In genomic region chr19:48596679-48597465, GRCh38 we compare ENCODE assay signal across 9 cellular contexts. TPM values are rescaled to one million over a fixed set of nuclear protein-coding genes. Genes with fewer than 3 reads are reported as not detected.
DNase-seq lines count a peak whose midpoint lies in the region; ATAC-seq lines count a peak whose summit lies in the region.
"Had no signal": no experiment of that assay in that cellular context is flagged by ENCODE, and none has a peak within 500 bp of the region (broad histone marks: within the 10 kb centered on the region; RNA-seq: fewer than 3 reads in every experiment).

No MANE protein-coding gene starts in this region.

- peak; percentile 50 for DNase-seq in activated T-cell treated with anti-CD3 and anti-CD28 coated beads, Interleukin-2, amount 50 U/mL, for 1 hour
- DNase-seq in activated T-cell treated with anti-CD3 and anti-CD28 coated beads for 4 hours (no peak), NCI-H187 (lab: John Stamatoyannopoulos, UW) (no peak)
- peak; percentile 36 for DNase-seq in T-helper 2 cell treated with Interferon-gamma antibody and Interleukin-4, amounts not matched to agents 5 μg/mL and 100 μg/mL, for 36 hours (ENCODE audit: low spot score)
- DNase-seq in activated naive CD8-positive, alpha-beta T cell treated with anti-CD3 and anti-CD28 coated beads for 36 hours: no peak
- no peak for DNase-seq in stimulated activated naive B cell treated with anti-CD40 and anti-IgM and Interleukin-4, amounts not matched to agents 10 μg/mL and 1 μg/mL and 100 μg/mL, for 72 hours
- DNase-seq: NCI-H1092 had no signal

- H3K27ac Mint-ChIP-seq in T-helper 2 cell treated with Interferon-gamma antibody and Interleukin-4, amounts not matched to agents 5 μg/mL and 100 μg/mL, for 36 hours: peak overlapping the region; percentile 77
- peak overlapping the region; percentile 65 for H3K27ac Mint-ChIP-seq in activated naive CD8-positive, alpha-beta T cell treated with anti-CD3 and anti-CD28 coated beads for 36 hours
- no peak overlapping the region for H3K27ac Mint-ChIP-seq in stimulated activated naive B cell treated with anti-CD40 and anti-IgM and Interleukin-4, amounts not matched to agents 10 μg/mL and 1 μg/mL and 100 μg/mL, for 72 hours

- no peaks in the 10 kb centered on the region for H3K9me3 Mint-ChIP-seq in T-helper 2 cell treated with Interferon-gamma antibody and Interleukin-4, amounts not matched to agents 5 μg/mL and 100 μg/mL, for 36 hours
- H3K9me3 Mint-ChIP-seq in activated naive CD8-positive, alpha-beta T cell treated with anti-CD3 and anti-CD28 coated beads for 36 hours: no peaks in the 10 kb centered on the region
- H3K9me3 Mint-ChIP-seq in stimulated activated naive B cell treated with anti-CD40 and anti-IgM and Interleukin-4, amounts not matched to agents 10 μg/mL and 1 μg/mL and 100 μg/mL, for 72 hours: no peaks in the 10 kb centered on the region

- ATAC-seq in stimulated activated naive B cell treated with anti-CD40 and anti-IgM and Interleukin-4, amounts not matched to agents 10 μg/mL and 1 μg/mL and 100 μg/mL, for 72 hours (replicated peaks): peak; percentile 33 to 73
- ATAC-seq in GM21423 (IDR thresholded peaks at IDR 0.05; ENCODE audit: unreplicated experiment) (no peak), HG03159 (IDR thresholded peaks at IDR 0.05; ENCODE audit: unreplicated experiment) (no peak)

- no peaks in the 10 kb centered on the region for H3K27me3 Mint-ChIP-seq in T-helper 2 cell treated with Interferon-gamma antibody and Interleukin-4, amounts not matched to agents 5 μg/mL and 100 μg/mL, for 36 hours (ENCODE audit: low read depth)
- no peaks in the 10 kb centered on the region for H3K27me3 Mint-ChIP-seq in activated naive CD8-positive, alpha-beta T cell treated with anti-CD3 and anti-CD28 coated beads for 36 hours
- peaks cover 5 to 19% of the 10 kb centered on the region in 2 donors for H3K27me3 Mint-ChIP-seq in stimulated activated naive B cell treated with anti-CD40 and anti-IgM and Interleukin-4, amounts not matched to agents 10 μg/mL and 1 μg/mL and 100 μg/mL, for 72 hours

- peaks cover 4% of the 10 kb centered on the region for H3K4me1 Mint-ChIP-seq in T-helper 2 cell treated with Interferon-gamma antibody and Interleukin-4, amounts not matched to agents 5 μg/mL and 100 μg/mL, for 36 hours (ENCODE audit: low read depth)
- no peaks in the 10 kb centered on the region for H3K4me1 Mint-ChIP-seq in activated naive CD8-positive, alpha-beta T cell treated with anti-CD3 and anti-CD28 coated beads for 36 hours
- H3K4me1 Mint-ChIP-seq in stimulated activated naive B cell treated with anti-CD40 and anti-IgM and Interleukin-4, amounts not matched to agents 10 μg/mL and 1 μg/mL and 100 μg/mL, for 72 hours: no peaks in the 10 kb centered on the region

- H3K4me3 Mint-ChIP-seq in T-helper 2 cell treated with Interferon-gamma antibody and Interleukin-4, amounts not matched to agents 5 μg/mL and 100 μg/mL, for 36 hours: peak overlapping the region; percentile 75
- peak overlapping the region; percentile 66 for H3K4me3 Mint-ChIP-seq in activated naive CD8-positive, alpha-beta T cell treated with anti-CD3 and anti-CD28 coated beads for 36 hours
- no peak overlapping the region for H3K4me3 Mint-ChIP-seq in stimulated activated naive B cell treated with anti-CD40 and anti-IgM and Interleukin-4, amounts not matched to agents 10 μg/mL and 1 μg/mL and 100 μg/mL, for 72 hours

- no peaks in the 10 kb centered on the region for H3K36me3 Mint-ChIP-seq in T-helper 2 cell treated with Interferon-gamma antibody and Interleukin-4, amounts not matched to agents 5 μg/mL and 100 μg/mL, for 36 hours (ENCODE audit: low read depth)
- H3K36me3 Mint-ChIP-seq in activated naive CD8-positive, alpha-beta T cell treated with anti-CD3 and anti-CD28 coated beads for 36 hours: no peaks in the 10 kb centered on the region
- no peaks in the 10 kb centered on the region for H3K36me3 Mint-ChIP-seq in stimulated activated naive B cell treated with anti-CD40 and anti-IgM and Interleukin-4, amounts not matched to agents 10 μg/mL and 1 μg/mL and 100 μg/mL, for 72 hours

RNA-seq across cellular contexts. Expression of gene SPACA4, which starts 9.7 kb away (rescaled TPM):
- total RNA-seq in activated naive CD8-positive, alpha-beta T cell treated with anti-CD3 and anti-CD28 coated beads for 36 hours: not detected

RNA-seq across cellular contexts. Expression of gene FAM83E, which starts 18.0 kb away (rescaled TPM):
- total RNA-seq in activated naive CD8-positive, alpha-beta T cell treated with anti-CD3 and anti-CD28 coated beads for 36 hours: 1 to 10 TPM; 4.4 TPM

RNA-seq across cellular contexts. Expression of gene RPL18, which starts 22.1 kb away (rescaled TPM):
- 1,000 to 10,000 TPM; 1,968 to 2,008 TPM for total RNA-seq in activated naive CD8-positive, alpha-beta T cell treated with anti-CD3 and anti-CD28 coated beads for 36 hours

RNA-seq across cellular contexts. Expression of gene SPHK2, which starts 22.4 kb away (rescaled TPM):
- 10 to 100 TPM; 36.7 to 40.8 TPM for total RNA-seq in activated naive CD8-positive, alpha-beta T cell treated with anti-CD3 and anti-CD28 coated beads for 36 hours

RNA-seq across cellular contexts. Expression of gene DBP, which starts 40.3 kb away (rescaled TPM):
- 10 to 100 TPM in 1 of 2 experiments, 1 to 10 TPM in 1; 9.3 to 10.1 TPM for total RNA-seq in activated naive CD8-positive, alpha-beta T cell treated with anti-CD3 and anti-CD28 coated beads for 36 hours

Comparison
In these comparisons a context has a peak if more than half of its experiments do, and no peak if none do; other contexts are left out.
1. DNase-seq: peak in activated T-cell treated with anti-CD3 and anti-CD28 coated beads, Interleukin-2, amount 50 U/mL, for 1 hour (single experiment) and T-helper 2 cell treated with Interferon-gamma antibody and Interleukin-4, amounts not matched to agents 5 μg/mL and 100 μg/mL, for 36 hours (single experiment); none in activated T-cell treated with anti-CD3 and anti-CD28 coated beads for 4 hours (single experiment), activated naive CD8-positive, alpha-beta T cell treated with anti-CD3 and anti-CD28 coated beads for 36 hours (single experiment), stimulated activated naive B cell treated with anti-CD40 and anti-IgM and Interleukin-4, amounts not matched to agents 10 μg/mL and 1 μg/mL and 100 μg/mL, for 72 hours (single experiment) and NCI-H187 (0 of 2).
2. H3K4me3 Mint-ChIP-seq: peak in T-helper 2 cell treated with Interferon-gamma antibody and Interleukin-4, amounts not matched to agents 5 μg/mL and 100 μg/mL, for 36 hours (single experiment) and activated naive CD8-positive, alpha-beta T cell treated with anti-CD3 and anti-CD28 coated beads for 36 hours (single experiment); none in stimulated activated naive B cell treated with anti-CD40 and anti-IgM and Interleukin-4, amounts not matched to agents 10 μg/mL and 1 μg/mL and 100 μg/mL, for 72 hours (0 of 2).
3. ATAC-seq: peak in stimulated activated naive B cell treated with anti-CD40 and anti-IgM and Interleukin-4, amounts not matched to agents 10 μg/mL and 1 μg/mL and 100 μg/mL, for 72 hours (2 of 2); none in GM21423 (single experiment) and HG03159 (single experiment).